Comparison of ENCODE assay signal across 14 cellular contexts in genomic region chr4:36269116-36269515, GRCh38. TPM values are rescaled to one million over a fixed set of nuclear protein-coding genes. Genes with fewer than 3 reads are reported as not detected.
DNase-seq lines count a peak whose midpoint lies in the region; ATAC-seq lines count a peak whose summit lies in the region.
"Had no signal": no experiment of that assay in that cellular context is flagged by ENCODE, and none has a peak within 500 bp of the region (broad histone marks: within the 10 kb centered on the region; RNA-seq: fewer than 3 reads in every experiment).

No MANE protein-coding gene starts in this region.

- no peaks in the 10 kb centered on the region for H3K36me3 ChIP-seq in HAP-1 (replicated peaks)
- H3K36me3 ChIP-seq: tibial nerve had no signal

- H3K4me3 ChIP-seq in HAP-1 = no peak overlapping the region
- H3K4me3 ChIP-seq: tibial nerve had no signal

- CTCF ChIA-PET in activated CD8-positive, alpha-beta memory T cell treated with anti-CD3 and anti-CD28 coated beads, Interleukin-2, amount 10 ng/mL, durations not matched to agents 7 days and 5 days (lab: Charles Lee) = interaction anchor here (1.1 to 3.6 kb wide), 6 partner anchors 8 to 56 kb away, joined by 3 to 18 read pairs (median 4); partner anchors contain the start of gene ARAP2

- peak overlapping the region; percentile 81 for H3K27ac Mint-ChIP-seq in activated CD8-positive, alpha-beta memory T cell treated with anti-CD3 and anti-CD28 coated beads, Interleukin-2, amount 10 ng/mL, durations not matched to agents 7 days and 5 days
- H3K27ac Mint-ChIP-seq in T-helper 17 cell = peak overlapping the region; percentile 65
- H3K27ac Mint-ChIP-seq in stimulated activated memory B cell treated with anti-CD40 and anti-IgM and Interleukin-4, amounts not matched to agents 10 μg/mL and 1 μg/mL and 100 μg/mL, for 72 hours = no peak overlapping the region

- H3K27ac ChIP-seq in cingulate gyrus (ENCODE audit: low read depth, low read length) = peak overlapping the region; percentile 35
- H3K27ac ChIP-seq: tibial nerve had no signal

- H3K9me3 ChIP-seq in T-helper 17 cell (ENCODE audit: control insufficient read depth, low read length, poor library complexity, severe bottlenecking) (no peaks in the 10 kb centered on the region), HAP-1 (no peaks in the 10 kb centered on the region)
- H3K9me3 ChIP-seq: tibial nerve had no signal

- peaks cover 46% of the 10 kb centered on the region for H3K4me1 Mint-ChIP-seq in activated CD8-positive, alpha-beta memory T cell treated with anti-CD3 and anti-CD28 coated beads, Interleukin-2, amount 10 ng/mL, durations not matched to agents 7 days and 5 days
- H3K4me1 Mint-ChIP-seq in T-helper 17 cell = peaks cover 14% of the 10 kb centered on the region
- peaks cover 20% of the 10 kb centered on the region for H3K4me1 Mint-ChIP-seq in stimulated activated memory B cell treated with anti-CD40 and anti-IgM and Interleukin-4, amounts not matched to agents 10 μg/mL and 1 μg/mL and 100 μg/mL, for 72 hours

- no peaks in the 10 kb centered on the region for H3K4me1 ChIP-seq in HAP-1

- no peaks in the 10 kb centered on the region for H3K27me3 ChIP-seq in HAP-1 (ENCODE audit: low read depth)
- H3K27me3 ChIP-seq: tibial nerve had no signal

- H3K4me3 Mint-ChIP-seq in activated CD8-positive, alpha-beta memory T cell treated with anti-CD3 and anti-CD28 coated beads, Interleukin-2, amount 10 ng/mL, durations not matched to agents 7 days and 5 days = no peak overlapping the region
- no peak overlapping the region for H3K4me3 Mint-ChIP-seq in T-helper 17 cell
- H3K4me3 Mint-ChIP-seq in stimulated activated memory B cell treated with anti-CD40 and anti-IgM and Interleukin-4, amounts not matched to agents 10 μg/mL and 1 μg/mL and 100 μg/mL, for 72 hours = no peak overlapping the region

- in situ Hi-C loops in HAP-1 (cut with MboI; ENCODE audit: low sequenced_read_pairs) = no loop called here

- no peaks in the 10 kb centered on the region for H3K9me3 Mint-ChIP-seq in activated CD8-positive, alpha-beta memory T cell treated with anti-CD3 and anti-CD28 coated beads, Interleukin-2, amount 10 ng/mL, durations not matched to agents 7 days and 5 days (ENCODE audit: low read depth)
- H3K9me3 Mint-ChIP-seq in stimulated activated memory B cell treated with anti-CD40 and anti-IgM and Interleukin-4, amounts not matched to agents 10 μg/mL and 1 μg/mL and 100 μg/mL, for 72 hours = no peaks in the 10 kb centered on the region

- DNase-seq in activated CD8-positive, alpha-beta memory T cell treated with anti-CD3 and anti-CD28 coated beads, Interleukin-2, amount 10 ng/mL, durations not matched to agents 7 days and 5 days = peak; percentile 82
- no peak for DNase-seq in activated CD8-positive, alpha-beta memory T cell treated with anti-CD3 and anti-CD28 coated beads, Interleukin-2, amount 50 U/mL, for 48 hours
- DNase-seq in T-helper 17 cell (no peak), DMS 273 treated with DMSO at 0.1 percent for 48 hours (lab: John Stamatoyannopoulos, UW) (no peak), HAP-1 (ENCODE audit: low spot score in 2 of 2) (no peak), cardiac septum (ENCODE audit: low spot score) (no peak)
- DNase-seq: ACHN, EL, MM.1S, NCI-H69, SIG-M5 had no signal

- peaks cover 9% of the 10 kb centered on the region for H3K36me3 Mint-ChIP-seq in activated CD8-positive, alpha-beta memory T cell treated with anti-CD3 and anti-CD28 coated beads, Interleukin-2, amount 10 ng/mL, durations not matched to agents 7 days and 5 days
- H3K36me3 Mint-ChIP-seq in T-helper 17 cell (ENCODE audit: low read depth) = no peaks in the 10 kb centered on the region
- H3K36me3 Mint-ChIP-seq in stimulated activated memory B cell treated with anti-CD40 and anti-IgM and Interleukin-4, amounts not matched to agents 10 μg/mL and 1 μg/mL and 100 μg/mL, for 72 hours = no peaks in the 10 kb centered on the region

- intact Hi-C loops in cardiac septum (cut with DNase I) = no loop called here

- ATAC-seq in activated CD8-positive, alpha-beta memory T cell treated with anti-CD3 and anti-CD28 coated beads, Interleukin-2, amount 10 ng/mL, durations not matched to agents 7 days and 5 days = peak; percentile 97
- ATAC-seq in T-helper 17 cell = peak; percentile 94
- peak; percentile 51 for ATAC-seq in stimulated activated memory B cell treated with anti-CD40 and anti-IgM and Interleukin-4, amounts not matched to agents 10 μg/mL and 1 μg/mL and 100 μg/mL, for 72 hours

- H3K27me3 Mint-ChIP-seq in activated CD8-positive, alpha-beta memory T cell treated with anti-CD3 and anti-CD28 coated beads, Interleukin-2, amount 10 ng/mL, durations not matched to agents 7 days and 5 days = no peaks in the 10 kb centered on the region
- no peaks in the 10 kb centered on the region for H3K27me3 Mint-ChIP-seq in T-helper 17 cell
- H3K27me3 Mint-ChIP-seq in stimulated activated memory B cell treated with anti-CD40 and anti-IgM and Interleukin-4, amounts not matched to agents 10 μg/mL and 1 μg/mL and 100 μg/mL, for 72 hours = no peaks in the 10 kb centered on the region

RNA-seq across cellular contexts. Expression of gene DTHD1, which starts 12.3 kb away (rescaled TPM):
- total RNA-seq in activated CD8-positive, alpha-beta memory T cell treated with anti-CD3 and anti-CD28 coated beads, Interleukin-2, amount 10 ng/mL, durations not matched to agents 7 days and 5 days = 1 to 10 TPM; 1.7 to 2.9 TPM
- total RNA-seq in T-helper 17 cell (under 1 TPM; 0.22 to 0.52 TPM), cardiac septum (0.08 TPM)

RNA-seq across cellular contexts. Expression of gene ARAP2, which starts 24.8 kb away (rescaled TPM):
- total RNA-seq in activated CD8-positive, alpha-beta memory T cell treated with anti-CD3 and anti-CD28 coated beads, Interleukin-2, amount 10 ng/mL, durations not matched to agents 7 days and 5 days = 10 to 100 TPM; 52.9 to 76.1 TPM
- total RNA-seq in T-helper 17 cell (100 to 1,000 TPM in 1 of 2 donors, 10 to 100 TPM in 1; 82.4 to 104 TPM), cardiac septum (6.6 TPM)
